In genomic region chr9:130847306-130848217, GRCh38 we compare ENCODE assay signal across 9 cellular contexts. TPM values are rescaled to one million over a fixed set of nuclear protein-coding genes. Genes with fewer than 3 reads are reported as not detected.
DNase-seq lines count a peak whose midpoint lies in the region; ATAC-seq, FAIRE-seq and TF ChIP-seq lines count a peak whose summit lies in the region.
"Had no signal": no experiment of that assay in that cellular context is flagged by ENCODE, and none has a peak within 500 bp of the region (broad histone marks: within the 10 kb centered on the region; RNA-seq: fewer than 3 reads in every experiment).

No MANE protein-coding gene starts in this region.

- peaks cover 4% of the 10 kb centered on the region; the same call in 1 of the 2 replicates for H3K36me3 Mint-ChIP-seq in WTC11

- TF ChIP-seq CTCF in WTC11 (IDR thresholded peaks at IDR 0.05) (no peak), heart left ventricle (IDR thresholded peaks at IDR 0.05) (peak in 5 of 12 donors; percentile 10 to 35 (median 31))

- H3K4me1 Mint-ChIP-seq in WTC11, result peaks cover 63% of the 10 kb centered on the region

- no peaks in the 10 kb centered on the region for H3K27me3 ChIP-seq in heart left ventricle

- CTCF ChIA-PET in WTC11 (lab: Charles Lee), result interaction anchor here (0.7 to 2.3 kb wide), 3 partner anchors 19 to 181 kb away, joined by 3 to 13 read pairs (median 4); no protein-coding TSS in a partner anchor

- H3K9me3 Mint-ChIP-seq in WTC11, result peaks cover 4% of the 10 kb centered on the region

- intact Hi-C loops in heart left ventricle (cut with DNase I), result loop anchor here in 4 of 10 donors (1.0 to 5.0 kb wide), 2 partner anchors 12 to 65 kb away; partner anchors contain the start of gene ABL1 (in 1 of the 4)

- POLR2A ChIA-PET in WTC11 (lab: Charles Lee), result interaction anchor here (0.6 to 2.1 kb wide), 2 partner anchors 12 to 22 kb away, joined by 3 to 12 read pairs; partner anchors contain the start of gene ABL1

- H3K4me1 ChIP-seq in heart left ventricle, result peaks cover 13 to 82% (median 63%) of the 10 kb centered on the region in 12 donors

- H3K27ac Mint-ChIP-seq in WTC11, result peak overlapping the region; percentile 94

- H3K9me3 ChIP-seq in heart left ventricle, result no peaks in the 10 kb centered on the region

- peak; percentile 100 for DNase-seq in GM04503 (ENCODE audit: low read depth)
- peak; percentile 46 for DNase-seq in WTC11 (ENCODE audit: low spot score)
- peak; percentile 62 to 85 (median 74) for DNase-seq in heart left ventricle
- DNase-seq in pulmonary artery endothelial cell (ENCODE audit: low read depth, low spot score), result peak; percentile 90
- no peak for DNase-seq in NCI-H2107 (lab: John Stamatoyannopoulos, UW)
- DNase-seq in NCI-H345 (lab: John Stamatoyannopoulos, UW), result no peak
- no peak for DNase-seq in frontal cortex (ENCODE audit: low spot score in 2 of 2)
- no peak for DNase-seq in LoVo (ENCODE audit: low spot score)
- DNase-seq: activated CD4-positive, alpha-beta T cell treated with anti-CD3 and anti-CD28 coated beads for 48 hours had no signal

- H3K4me3 ChIP-seq in heart left ventricle, result peak overlapping the region in 2 of 12 donors; percentile 25 to 32

- H3K4me3 Mint-ChIP-seq in WTC11, result no peak overlapping the region; the same call in 1 of the 2 replicates

- 34 to 46% (median 38%) methylated on average over 13 of the region's 13 CpGs for WGBS in heart left ventricle, 4 donors

- H3K27me3 Mint-ChIP-seq in WTC11 (ENCODE audit: low read depth), result no peaks in the 10 kb centered on the region

- FAIRE-seq in frontal cortex (lab: Jason Lieb, UNC), result no peak

- no peak for TF ChIP-seq POLR2A in heart left ventricle (IDR thresholded peaks at IDR 0.05)

- peak overlapping the region; percentile 40 to 96 (median 88) for H3K27ac ChIP-seq in heart left ventricle

- no peaks in the 10 kb centered on the region for H3K36me3 ChIP-seq in heart left ventricle

- ATAC-seq in WTC11 (peak; percentile 82), heart left ventricle (peak; percentile 79 to 92 (median 88))

TF ChIP-seq in WTC11, 78 proteins besides CTCF, POLR2A, EP300 and RAD21:
- TF ChIP-seq TEAD1 (CRISPR knock-in tag; IDR thresholded peaks at IDR 0.05) (peak; percentile 44; the same call in 1 of the 2 replicates), MXD4 (CRISPR knock-in tag; IDR thresholded peaks at IDR 0.05; ENCODE audit: borderline replicate concordance) (no peak)

RNA-seq across cellular contexts. Expression of gene ABL1, which starts 12.5 kb away (rescaled TPM):
- total RNA-seq in WTC11 (2021) (87.5 to 104 TPM (median 89.1 TPM) in 3 replicates), heart left ventricle (10 to 100 TPM; 27.2 to 49.8 (median 34.1) TPM), pulmonary artery endothelial cell (49.2 and 59.5 TPM in 2 replicates), frontal cortex (21.6 TPM)
- polyA plus RNA-seq in heart left ventricle, result 10 to 100 TPM; 13.2 to 29.7 TPM

RNA-seq across cellular contexts. Expression of gene QRFP, which starts 49.0 kb away (rescaled TPM):
- not detected in 3 replicates for total RNA-seq in WTC11 (2021)
- not detected for total RNA-seq in heart left ventricle
- not detected for polyA plus RNA-seq in heart left ventricle
- total RNA-seq in pulmonary artery endothelial cell, result not detected in 2 replicates
- under 0.01 TPM for total RNA-seq in frontal cortex

Comparison
In these comparisons a context has a peak if more than half of its experiments do, and no peak if none do; other contexts are left out.
1. DNase-seq: peak in GM04503 (single experiment), WTC11 (single experiment), heart left ventricle (5 of 5) and pulmonary artery endothelial cell (single experiment); none in NCI-H2107 (single experiment), NCI-H345 (single experiment), frontal cortex (0 of 2) and LoVo (single experiment).